5 cellular contexts compared by ENCODE assay signal in genomic region chr9:135437259-135437658, GRCh38.
"Had no signal": no experiment of that assay in that cellular context is flagged by ENCODE, and none has a peak within 500 bp of the region (broad histone marks: within the 10 kb centered on the region; RNA-seq: fewer than 3 reads in every experiment).

No MANE protein-coding gene starts in this region.

- DNase-seq: IMR-90, KBM-7 had no signal

- H3K27ac ChIP-seq: HL-60 had no signal

- ATAC-seq: HepG2 had no signal

- FAIRE-seq: HepG2, HTR-8/SVneo had no signal
